ENCODE assay signal across 14 cellular contexts in genomic region chr3:41307065-41307464, GRCh38.
DNase-seq lines count a peak whose midpoint lies in the region; ATAC-seq and TF ChIP-seq lines count a peak whose summit lies in the region.
"Had no signal": no experiment of that assay in that cellular context is flagged by ENCODE, and none has a peak within 500 bp of the region (broad histone marks: within the 10 kb centered on the region; RNA-seq: fewer than 3 reads in every experiment).

No MANE protein-coding gene starts in this region.

- no peak for TF ChIP-seq RAD21 in SK-N-SH (IDR thresholded peaks at IDR 0.05; ENCODE audit: low read length)

- TF ChIP-seq EP300 in SK-N-SH (IDR thresholded peaks at IDR 0.05; ENCODE audit: borderline replicate concordance in 1 of 2, low read depth in 1 of 2, low read length in 1 of 2): no peak

- no peaks in the 10 kb centered on the region for H3K27me3 ChIP-seq in SK-N-SH (ENCODE audit: insufficient read depth)
- no peaks in the 10 kb centered on the region for H3K27me3 ChIP-seq in BE2C

- H3K36me3 ChIP-seq in SK-N-SH (replicated peaks in 1 of 2; ENCODE audit: control insufficient read depth in 1 of 2, insufficient read depth in 2 of 2, low read length in 1 of 2) (no peaks in the 10 kb centered on the region), BE2C (no peaks in the 10 kb centered on the region)

- CTCF ChIA-PET in SK-N-SH (lab: Yijun Ruan, JAX): interaction anchor here (0.7 to 1.6 kb wide), 4 partner anchors 55 to 726 kb away, joined by 3 to 4 read pairs (median 3); no protein-coding TSS in a partner anchor

- no peaks in the 10 kb centered on the region for H3K9me3 ChIP-seq in SK-N-SH
- H3K9me3 ChIP-seq in BE2C: no peaks in the 10 kb centered on the region
- H3K9me3 ChIP-seq: Caco-2 had no signal

- peaks cover 14% of the 10 kb centered on the region for H3K4me1 Mint-ChIP-seq in glutamatergic neuron (ENCODE audit: low read depth, unreplicated experiment)
- H3K4me1 Mint-ChIP-seq: GM23338 had no signal

- no peak overlapping the region for H3K9ac ChIP-seq in SK-N-SH

- peak overlapping the region; percentile 67 for H3K27ac Mint-ChIP-seq in glutamatergic neuron (ENCODE audit: unreplicated experiment)
- H3K27ac Mint-ChIP-seq: CD4-positive, alpha-beta T cell; GM23338 had no signal

- no peaks in the 10 kb centered on the region for H4K20me1 ChIP-seq in SK-N-SH (ENCODE audit: insufficient read depth)

- no peak overlapping the region for H2AFZ ChIP-seq in SK-N-SH (ENCODE audit: low read depth)
- H2AFZ ChIP-seq: GM23338 had no signal

- TF ChIP-seq CTCF in SK-N-SH (IDR thresholded peaks at IDR 0.05): no peak
- no peak for TF ChIP-seq CTCF in BE2C (IDR thresholded peaks at IDR 0.05; ENCODE audit: low read depth, low read length)
- TF ChIP-seq CTCF in glutamatergic neuron (IDR thresholded peaks at IDR 0.05; ENCODE audit: partially characterized antibody, unreplicated experiment): no peak

- POLR2A ChIA-PET in SK-N-SH (lab: Yijun Ruan, JAX): interaction anchor here (2.4 kb wide), 1 partner anchor 108 kb away, joined by 9 read pairs; the partner anchor contains the start of gene CTNNB1

- H3K9me2 ChIP-seq in SK-N-SH: no peaks in the 10 kb centered on the region; the same call in 1 of the 2 replicates

- peak overlapping the region; percentile 38 for H3K4me3 Mint-ChIP-seq in glutamatergic neuron (ENCODE audit: unreplicated experiment)
- H3K4me3 Mint-ChIP-seq: CD4-positive, alpha-beta T cell; GM23338 had no signal

- H3K4me2 ChIP-seq in SK-N-SH: no peak overlapping the region
- H3K4me2 ChIP-seq: GM23338 had no signal

- H3K4me3 ChIP-seq in SK-N-SH (ENCODE audit: low read depth in 2 of 2, low read length in 1 of 2): no peak overlapping the region
- no peak overlapping the region for H3K4me3 ChIP-seq in BE2C (ENCODE audit: low read depth, low read length)
- H3K4me3 ChIP-seq: GM23338 had no signal

- WGBS in SK-N-SH (ENCODE audit: low lambda C conversion rate): 93% methylated on average over 2 of the region's 2 CpGs

- H3F3A ChIP-seq in SK-N-SH (replicated peaks; ENCODE audit: insufficient read depth): peaks cover 8% of the 10 kb centered on the region

- H3K27me3 Mint-ChIP-seq in glutamatergic neuron (ENCODE audit: unreplicated experiment): peaks cover 5% of the 10 kb centered on the region
- H3K27me3 Mint-ChIP-seq: CD4-positive, alpha-beta T cell had no signal

- no peak for ATAC-seq in SK-N-SH treated with all-trans-retinoic acid at 6 μM for 48 hours
- ATAC-seq: GM23338 had no signal

- H3K27ac ChIP-seq in SK-N-SH (ENCODE audit: low read depth in 2 of 2, low read length in 1 of 2): peak overlapping the region in 1 of 2 experiments; percentile 76; a peak in 2 of 4 replicates
- H3K27ac ChIP-seq: C4-2B, HL-60 had no signal

- no peaks in the 10 kb centered on the region for H3K79me2 ChIP-seq in SK-N-SH (ENCODE audit: insufficient read depth)

- peaks cover 6% of the 10 kb centered on the region for H3K9me3 Mint-ChIP-seq in glutamatergic neuron (ENCODE audit: unreplicated experiment)
- H3K9me3 Mint-ChIP-seq: CD4-positive, alpha-beta T cell had no signal

- peaks cover 10% of the 10 kb centered on the region for H3K36me3 Mint-ChIP-seq in glutamatergic neuron (ENCODE audit: unreplicated experiment)

- H3K4me1 ChIP-seq in SK-N-SH (ENCODE audit: control insufficient read depth in 1 of 2, insufficient read depth in 2 of 2, low read depth in 1 of 2, low read length in 1 of 2) (peaks cover 0 to 37% of the 10 kb centered on the region in 2 experiments; a peak in 2 of 4 replicates), BE2C (no peaks in the 10 kb centered on the region)
- H3K4me1 ChIP-seq: Caco-2 had no signal

- DNase-seq in SK-N-SH (peak; percentile 30), BE2C (peak; percentile 7), NCI-H69 (lab: John Stamatoyannopoulos, UW) (peak; percentile 4), glutamatergic neuron (peak; percentile 63), hypothalamus (lab: John Stamatoyannopoulos, UW) (no peak)
- DNase-seq in activated effector memory CD4-positive, alpha-beta T cell treated with anti-CD3 and anti-CD28 coated beads, Interleukin-2, amount 50 U/mL, for 16 hours: no peak
- DNase-seq: ACHN; Caco-2; CD4-positive, alpha-beta T cell; HCEC 1CT had no signal

TF ChIP-seq in SK-N-SH, 30 proteins besides CTCF, POLR2A, EP300 and RAD21 (continues in another document):
- TF ChIP-seq MXI1 (IDR thresholded peaks at IDR 0.05; ENCODE audit: low read depth, low read length): no peak
- no peak for TF ChIP-seq GATA2 (CRISPR knock-in tag; IDR thresholded peaks at IDR 0.05)
- TF ChIP-seq REST (IDR thresholded peaks at IDR 0.05; ENCODE audit: low read depth, low read length): no peak
- no peak for TF ChIP-seq USF2 (IDR thresholded peaks at IDR 0.05; ENCODE audit: borderline replicate concordance, low read depth, low read length)

TF ChIP-seq in SK-N-SH treated with all-trans-retinoic acid at 6 μM for 48 hours, 23 proteins besides CTCF, POLR2A, EP300 and RAD21:
- TF ChIP-seq OSR1 (CRISPR knock-in tag; IDR thresholded peaks at IDR 0.05): no peak
- TF ChIP-seq ISL1 (CRISPR knock-in tag; IDR thresholded peaks at IDR 0.05): no peak
- no peak for TF ChIP-seq PATZ1 (CRISPR knock-in tag; IDR thresholded peaks at IDR 0.05; ENCODE audit: borderline replicate concordance)
- TF ChIP-seq CSRNP3 (CRISPR knock-in tag; IDR thresholded peaks at IDR 0.05): no peak
- TF ChIP-seq ZNF565 (CRISPR knock-in tag; conservative IDR thresholded peaks at IDR 0.05; ENCODE audit: low read depth): no peak
- no peak for TF ChIP-seq TCF4 (CRISPR knock-in tag; IDR thresholded peaks at IDR 0.05; ENCODE audit: borderline replicate concordance)
- TF ChIP-seq GLIS3 (CRISPR knock-in tag; IDR thresholded peaks at IDR 0.05): no peak
- TF ChIP-seq RARB (CRISPR knock-in tag; IDR thresholded peaks at IDR 0.05): no peak
- TF ChIP-seq CREB5 (CRISPR knock-in tag; IDR thresholded peaks at IDR 0.05; ENCODE audit: low read depth): no peak
- TF ChIP-seq PPARA (CRISPR knock-in tag; IDR thresholded peaks at IDR 0.05; ENCODE audit: borderline replicate concordance): no peak
- TF ChIP-seq POU6F1 (CRISPR knock-in tag; IDR thresholded peaks at IDR 0.05; ENCODE audit: borderline replicate concordance, low read depth): no peak
- no peak for TF ChIP-seq ZNF8 (CRISPR knock-in tag; IDR thresholded peaks at IDR 0.05)

Comparison
In these comparisons a context has a peak if more than half of its experiments do, and no peak if none do; other contexts are left out.
1. DNase-seq: peak in SK-N-SH (single experiment), BE2C (single experiment), NCI-H69 (single experiment) and glutamatergic neuron (single experiment); none in hypothalamus (0 of 51) and activated effector memory CD4-positive, alpha-beta T cell treated with anti-CD3 and anti-CD28 coated beads, Interleukin-2, amount 50 U/mL, for 16 hours (single experiment).